ENCODE assay signal across 8 cellular contexts in the genomic region with DNA sequence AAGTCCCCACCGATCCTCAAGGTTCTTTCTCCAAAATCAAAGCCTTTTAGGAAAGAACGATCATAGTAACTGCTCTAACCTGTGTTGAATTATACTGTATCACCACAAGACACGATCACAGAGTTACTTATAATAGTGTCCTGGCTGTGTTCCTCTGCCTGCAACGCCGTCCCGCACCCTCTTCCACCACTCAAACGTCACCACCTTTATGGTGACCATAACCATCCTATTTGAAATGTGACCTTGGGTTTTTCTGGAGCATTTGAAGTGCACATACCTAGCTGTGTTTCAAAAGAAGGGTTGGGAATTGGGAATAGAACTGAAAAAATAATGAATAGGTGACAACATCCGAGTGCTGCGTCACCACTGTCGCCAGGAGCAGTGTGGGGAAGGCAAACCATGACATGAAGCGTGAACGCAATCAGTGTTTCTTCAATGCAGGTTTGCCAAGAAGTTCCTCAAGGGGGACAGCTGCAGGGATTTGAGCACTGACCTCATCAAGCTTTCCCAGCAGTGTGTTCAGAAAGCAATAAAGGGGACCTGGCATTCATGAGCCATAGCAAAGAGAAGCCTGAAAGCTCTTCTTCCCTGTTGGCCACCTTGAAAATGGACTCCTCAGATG. TPM values are rescaled to one million over a fixed set of nuclear protein-coding genes. Genes with fewer than 3 reads are reported as not detected.
DNase-seq lines count a peak whose midpoint lies in the region; ATAC-seq, FAIRE-seq and TF ChIP-seq lines count a peak whose summit lies in the region.

No MANE protein-coding gene starts in this region.

- ATAC-seq in PC-3 (no peak), pancreas (no peak), GM18909 (IDR thresholded peaks at IDR 0.05; ENCODE audit: poor library complexity, unreplicated experiment) (no peak)

- H4K20me1 ChIP-seq in DOHH2 (ENCODE audit: control insufficient read depth, insufficient read depth, low read depth, low read length) (no peaks in the 10 kb centered on the region), PC-3 (ENCODE audit: low read length) (no peaks in the 10 kb centered on the region), endothelial cell of umbilical vein (replicated peaks; ENCODE audit: control insufficient read depth, extremely low read depth, insufficient read depth, low read length) (no peaks in the 10 kb centered on the region)

- intact Hi-C loops in PC-3 (cut with micrococcal nuclease) = no loop called here
- intact Hi-C loops in endothelial cell of umbilical vein (cut with micrococcal nuclease) = loop anchor here (1.0 to 5.0 kb wide), 3 partner anchors 16 to 556 kb away; no protein-coding TSS in a partner anchor
- intact Hi-C loops in pancreas (cut with DNase I) = no loop called here

- POLR2A ChIA-PET in PC-3 (lab: Charles Lee; ENCODE audit: unreplicated experiment) = no interaction called here
- POLR2A ChIA-PET in endothelial cell of umbilical vein (lab: Charles Lee) = no interaction called here

- BruUV-seq in PC-3 (replicated peaks; lab: Mats Ljungman, UMichigan) (TSS peak; percentile 90), endothelial cell of umbilical vein (replicated peaks; lab: Mats Ljungman, UMichigan) (no TSS peak)

- H3K9me2 ChIP-seq in DOHH2 (replicated peaks; ENCODE audit: control insufficient read depth, low read length) (no peaks in the 10 kb centered on the region), PC-3 (replicated peaks; ENCODE audit: low read length) (no peaks in the 10 kb centered on the region)

- FAIRE-seq in endothelial cell of umbilical vein (lab: Jason Lieb, UNC) (no peak), pancreas (lab: Jason Lieb, UNC) (no peak)

- H3K36me3 ChIP-seq in DOHH2 (ENCODE audit: control insufficient read depth, low read length) (peaks cover 57% of the 10 kb centered on the region), PC-3 (ENCODE audit: low read depth, low read length) (peaks cover 39% of the 10 kb centered on the region), endothelial cell of umbilical vein (ENCODE audit: control insufficient read depth in 2 of 2, extremely low read depth in 1 of 2, insufficient read depth in 2 of 2, low read length in 2 of 2) (peaks cover 20 to 21% of the 10 kb centered on the region in 2 experiments), pancreas (peaks cover 13 to 34% (median 14%) of the 10 kb centered on the region in 3 donors)

- H3K4me2 ChIP-seq in DOHH2 (ENCODE audit: low read length) (peak overlapping the region; percentile 81), PC-3 (ENCODE audit: low read length) (peak overlapping the region; percentile 84), endothelial cell of umbilical vein (ENCODE audit: insufficient read depth, low read length) (peak overlapping the region; percentile 79)

- TF ChIP-seq CTCF in DOHH2 (IDR thresholded peaks at IDR 0.05; ENCODE audit: low read depth, low read length, poor library complexity, severe bottlenecking) = no peak
- TF ChIP-seq CTCF in PC-3 (conservative IDR thresholded peaks at IDR 0.05; ENCODE audit: low read depth, low read length) = no peak
- no peak for TF ChIP-seq CTCF in endothelial cell of umbilical vein (IDR thresholded peaks at IDR 0.05; ENCODE audit: extremely low read depth in 1 of 2, insufficient read depth in 1 of 2, low read depth in 1 of 2, low read length in 2 of 2)
- TF ChIP-seq CTCF in pancreas (IDR thresholded peaks at IDR 0.05) = no peak

- no peak for TF ChIP-seq POLR2A in endothelial cell of umbilical vein (IDR thresholded peaks at IDR 0.05; ENCODE audit: low read depth, low read length)

- no peak for DNase-seq in PC-3
- no peak for DNase-seq in endothelial cell of umbilical vein (ENCODE audit: low read depth, low spot score)
- DNase-seq in pancreas = no peak
- DNase-seq in 8988T = no peak
- no peak for DNase-seq in T1000 (lab: John Stamatoyannopoulos, UW)
- no peak for DNase-seq in activated CD4-positive, CD25-positive, alpha-beta regulatory T cell (lab: John Stamatoyannopoulos, UW)

- CTCF ChIA-PET in PC-3 (lab: Charles Lee) = no interaction called here
- CTCF ChIA-PET in endothelial cell of umbilical vein (lab: Charles Lee) = interaction anchor here (0.9 to 1.8 kb wide), 3 partner anchors 11 to 364 kb away, joined by 3 to 13 read pairs (median 3); no protein-coding TSS in a partner anchor

- H3F3A ChIP-seq in DOHH2 (ENCODE audit: control insufficient read depth, insufficient read depth) = peaks cover 34% of the 10 kb centered on the region
- H3F3A ChIP-seq in PC-3 (ENCODE audit: low read length, unreplicated experiment) = no peaks in the 10 kb centered on the region

- no peaks in the 10 kb centered on the region for H3K9me1 ChIP-seq in endothelial cell of umbilical vein (replicated peaks; ENCODE audit: control insufficient read depth, extremely low read depth, insufficient read depth, low read length)

- H2AFZ ChIP-seq in PC-3 (ENCODE audit: low read length) (peak overlapping the region; percentile 84), endothelial cell of umbilical vein (ENCODE audit: low read depth, low read length) (peak overlapping the region; percentile 85)

- H3K4me1 ChIP-seq in DOHH2 (ENCODE audit: control insufficient read depth, low read length) = peaks cover 14% of the 10 kb centered on the region
- H3K4me1 ChIP-seq in PC-3 (ENCODE audit: insufficient read depth, low read length) = 0 out of 2 replicates have a peak, but pooled peaks cover 13% of the 10 kb centered on the region
- H3K4me1 ChIP-seq in endothelial cell of umbilical vein (ENCODE audit: control insufficient read depth, extremely low read depth, insufficient read depth, low read length) = peaks cover 11% of the 10 kb centered on the region
- peaks cover 0 to 8% (median 0%) of the 10 kb centered on the region in 3 donors for H3K4me1 ChIP-seq in pancreas

- dilution Hi-C loops in endothelial cell of umbilical vein (cut with MboI; ENCODE audit: extremely low pct_ligation_motif_present, low sequenced_read_pairs) = no loop called here

- H3K79me2 ChIP-seq in DOHH2 (ENCODE audit: control insufficient read depth, low read length) = peaks cover 16% of the 10 kb centered on the region
- H3K79me2 ChIP-seq in PC-3 (ENCODE audit: low read length) = peaks cover 24% of the 10 kb centered on the region
- peaks cover 19% of the 10 kb centered on the region for H3K79me2 ChIP-seq in endothelial cell of umbilical vein (ENCODE audit: control insufficient read depth, insufficient read depth, low read length)

- no peak overlapping the region for H3K27ac ChIP-seq in DOHH2 (ENCODE audit: low read depth, low read length)
- H3K27ac ChIP-seq in PC-3 (ENCODE audit: low read length) = no peak overlapping the region
- no peak overlapping the region for H3K27ac ChIP-seq in endothelial cell of umbilical vein (ENCODE audit: insufficient read depth, low read depth, low read length)
- H3K27ac ChIP-seq in pancreas = no peak overlapping the region

- H3K9me3 ChIP-seq in DOHH2 (ENCODE audit: control insufficient read depth, insufficient read depth, low read length) (no peaks in the 10 kb centered on the region), PC-3 (ENCODE audit: low read length) (no peaks in the 10 kb centered on the region), endothelial cell of umbilical vein (replicated peaks; ENCODE audit: control insufficient read depth, insufficient read depth, low read length) (no peaks in the 10 kb centered on the region), pancreas (no peaks in the 10 kb centered on the region)

- peak overlapping the region; percentile 91; the same call in 1 of the 2 replicates for H3K9ac ChIP-seq in PC-3 (ENCODE audit: low read length)
- H3K9ac ChIP-seq in endothelial cell of umbilical vein (replicated peaks; ENCODE audit: extremely low read depth, insufficient read depth, low read length) = no peak overlapping the region

- H3K27me3 ChIP-seq in DOHH2 (ENCODE audit: control insufficient read depth, low read length) (no peaks in the 10 kb centered on the region), PC-3 (ENCODE audit: low read length) (no peaks in the 10 kb centered on the region), endothelial cell of umbilical vein (ENCODE audit: control insufficient read depth in 2 of 2, insufficient read depth in 2 of 2, low read length in 2 of 2) (no peaks in the 10 kb centered on the region), pancreas (no peaks in the 10 kb centered on the region)

- H3K4me3 ChIP-seq in DOHH2 (ENCODE audit: low read length) = peak overlapping the region; percentile 79
- peak overlapping the region; percentile 81 for H3K4me3 ChIP-seq in PC-3 (ENCODE audit: low read length)
- peak overlapping the region in 2 of 3 experiments; percentile 82 to 98 for H3K4me3 ChIP-seq in endothelial cell of umbilical vein (replicated peaks in 1 of 3; ENCODE audit: insufficient read depth in 1 of 3, low read depth in 1 of 3, low read length in 3 of 3)
- peak overlapping the region in 3 of 4 donors; percentile 87 to 94 (median 93) for H3K4me3 ChIP-seq in pancreas

- 73 to 78% methylated on average over 12 of the region's 12 CpGs for WGBS in pancreas, 2 donors

RNA-seq across cellular contexts. Expression of a gene that starts 0.8 kb away (rescaled TPM):
- 40.1 and 47.0 TPM in 2 replicates for total RNA-seq in PC-3 (2014; rRNA removed)
- total RNA-seq in endothelial cell of umbilical vein = 70.4 and 73.2 TPM in 2 replicates
- polyA plus RNA-seq in endothelial cell of umbilical vein = 92.4 and 101 TPM in 2 replicates
- 91.0 and 96.0 TPM in 2 replicates for polyA plus RNA-seq in endothelial cell of umbilical vein (2011; cell fraction: cytosol; rRNA removed)
- 51.8 and 63.9 TPM in 2 replicates for polyA plus RNA-seq in endothelial cell of umbilical vein (2011; cell fraction: nucleus; rRNA removed)
- 61.3 and 63.3 TPM in 2 replicates for polyA plus RNA-seq in endothelial cell of umbilical vein (2012)
- polyA minus RNA-seq in endothelial cell of umbilical vein = 43.7 and 45.2 TPM in 2 replicates
- 19.3 TPM for polyA minus RNA-seq in endothelial cell of umbilical vein (2011; cell fraction: cytosol; rRNA and poly(A)+ RNA removed)
- 39.9 and 51.3 TPM in 2 replicates for polyA minus RNA-seq in endothelial cell of umbilical vein (2011; cell fraction: nucleus; rRNA and poly(A)+ RNA removed)
- total RNA-seq in pancreas = 10 to 100 TPM; 26.6 to 50.4 (median 36.1) TPM
- polyA plus RNA-seq in pancreas = 10 to 100 TPM; 50.3 to 72.7 TPM

RNA-seq across cellular contexts. Expression of a gene that starts 17.0 kb away (rescaled TPM):
- 66.1 and 68.2 TPM in 2 replicates for total RNA-seq in PC-3 (2014; rRNA removed)
- total RNA-seq in endothelial cell of umbilical vein = 80.8 and 82.7 TPM in 2 replicates
- polyA plus RNA-seq in endothelial cell of umbilical vein = 33.9 and 68.5 TPM in 2 replicates
- polyA plus RNA-seq in endothelial cell of umbilical vein (2011; cell fraction: cytosol; rRNA removed) = 67.6 and 98.6 TPM in 2 replicates
- 118 and 166 TPM in 2 replicates for polyA plus RNA-seq in endothelial cell of umbilical vein (2011; cell fraction: nucleus; rRNA removed)
- polyA plus RNA-seq in endothelial cell of umbilical vein (2012) = 49.0 and 84.6 TPM in 2 replicates
- polyA minus RNA-seq in endothelial cell of umbilical vein = 16.2 and 17.0 TPM in 2 replicates
- 50.5 TPM for polyA minus RNA-seq in endothelial cell of umbilical vein (2011; cell fraction: cytosol; rRNA and poly(A)+ RNA removed)
- polyA minus RNA-seq in endothelial cell of umbilical vein (2011; cell fraction: nucleus; rRNA and poly(A)+ RNA removed) = 33.4 and 50.5 TPM in 2 replicates
- 10 to 100 TPM; 16.7 to 25.4 (median 22.5) TPM for total RNA-seq in pancreas
- polyA plus RNA-seq in pancreas = 10 to 100 TPM; 27.2 to 37.2 TPM

RNA-seq across cellular contexts. Expression of a gene that starts 26.2 kb away (rescaled TPM):
- total RNA-seq in PC-3 (2014; rRNA removed) (13.8 and 19.5 TPM in 2 replicates), endothelial cell of umbilical vein (47.0 and 50.8 TPM in 2 replicates), pancreas (10 to 100 TPM in 1 of 6 donors, 1 to 10 TPM in 5; 4.6 to 11.2 (median 6.6) TPM)
- polyA plus RNA-seq in endothelial cell of umbilical vein (20.3 and 23.7 TPM in 2 replicates), pancreas (1 to 10 TPM; 3.4 to 4.9 TPM)
- 26.5 and 27.6 TPM in 2 replicates for polyA plus RNA-seq in endothelial cell of umbilical vein (2011; cell fraction: cytosol; rRNA removed)
- 24.8 and 30.0 TPM in 2 replicates for polyA plus RNA-seq in endothelial cell of umbilical vein (2011; cell fraction: nucleus; rRNA removed)
- 22.2 and 25.6 TPM in 2 replicates for polyA plus RNA-seq in endothelial cell of umbilical vein (2012)
- polyA minus RNA-seq in endothelial cell of umbilical vein = 38.5 and 44.9 TPM in 2 replicates
- 21.6 TPM for polyA minus RNA-seq in endothelial cell of umbilical vein (2011; cell fraction: cytosol; rRNA and poly(A)+ RNA removed)
- 26.8 and 42.4 TPM in 2 replicates for polyA minus RNA-seq in endothelial cell of umbilical vein (2011; cell fraction: nucleus; rRNA and poly(A)+ RNA removed)
